11 cellular contexts compared by ENCODE assay signal in the genomic region with DNA sequence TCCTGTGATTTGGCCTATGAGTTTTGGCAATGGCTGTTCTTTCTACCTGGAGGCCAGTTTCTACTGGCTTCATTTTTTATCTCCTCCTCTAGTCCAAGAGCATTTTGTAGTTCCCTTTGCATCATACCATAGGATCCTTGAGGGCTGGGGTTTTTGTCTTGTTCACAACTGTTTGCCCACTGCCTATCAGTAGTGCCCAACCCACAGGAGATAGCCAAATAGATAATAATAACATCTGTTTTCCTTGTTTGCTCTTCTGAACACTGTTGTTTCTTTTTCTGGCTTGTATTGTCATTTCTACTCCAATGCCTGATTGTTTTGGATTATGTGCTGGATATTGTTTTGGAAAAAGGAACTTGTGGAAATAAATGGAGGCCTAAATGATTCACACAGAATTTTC. TPM values are rescaled to one million over a fixed set of nuclear protein-coding genes. Genes with fewer than 3 reads are reported as not detected.
DNase-seq lines count a peak whose midpoint lies in the region; ATAC-seq and TF ChIP-seq lines count a peak whose summit lies in the region.
"Had no signal": no experiment of that assay in that cellular context is flagged by ENCODE, and none has a peak within 500 bp of the region (broad histone marks: within the 10 kb centered on the region; RNA-seq: fewer than 3 reads in every experiment).

No MANE protein-coding gene starts in this region.

- H3K9me3 Mint-ChIP-seq in Calu3 (ENCODE audit: low read depth, unreplicated experiment) (no peaks in the 10 kb centered on the region), mesothelial cell of epicardium (no peaks in the 10 kb centered on the region)
- H3K9me3 Mint-ChIP-seq in activated naive CD8-positive, alpha-beta T cell treated with anti-CD3 and anti-CD28 coated beads, Interleukin-2, amount 50 U/mL, for 24 hours = no peaks in the 10 kb centered on the region
- H3K9me3 Mint-ChIP-seq: activated naive CD4-positive, alpha-beta T cell treated with anti-CD3 and anti-CD28 coated beads, Interleukin-2, amount 50 U/mL, for 72 hours had no signal

- no peaks in the 10 kb centered on the region for H3K9me3 ChIP-seq in HUES6 (ENCODE audit: control insufficient read depth, insufficient read depth, low read depth, low read length)
- H3K9me3 ChIP-seq: esophagus muscularis mucosa had no signal

- ATAC-seq in activated naive CD8-positive, alpha-beta T cell treated with anti-CD3 and anti-CD28 coated beads, Interleukin-2, amount 50 U/mL, for 24 hours = no peak
- no peak for ATAC-seq in HG03469 (IDR thresholded peaks at IDR 0.05; ENCODE audit: unreplicated experiment)
- ATAC-seq: activated naive CD4-positive, alpha-beta T cell treated with anti-CD3 and anti-CD28 coated beads, Interleukin-2, amount 50 U/mL, for 72 hours had no signal

- H3K27me3 Mint-ChIP-seq in Calu3 (ENCODE audit: unreplicated experiment) (no peaks in the 10 kb centered on the region), mesothelial cell of epicardium (ENCODE audit: low read depth) (no peaks in the 10 kb centered on the region)
- H3K27me3 Mint-ChIP-seq in activated naive CD8-positive, alpha-beta T cell treated with anti-CD3 and anti-CD28 coated beads, Interleukin-2, amount 50 U/mL, for 24 hours = peaks cover 3% of the 10 kb centered on the region

- H3K4me3 Mint-ChIP-seq in Calu3 (ENCODE audit: low read depth, unreplicated experiment) (peak overlapping the region; percentile 94), mesothelial cell of epicardium (peak overlapping the region; percentile 37)
- H3K4me3 Mint-ChIP-seq in activated naive CD8-positive, alpha-beta T cell treated with anti-CD3 and anti-CD28 coated beads, Interleukin-2, amount 50 U/mL, for 24 hours = peak overlapping the region; percentile 30

- no peaks in the 10 kb centered on the region for H3K27me3 ChIP-seq in HUES6 (ENCODE audit: control insufficient read depth, insufficient read depth, low read length)

- H3K36me3 ChIP-seq in HUES6 (ENCODE audit: control insufficient read depth, insufficient read depth, low read length) = peaks cover 62% of the 10 kb centered on the region
- H3K36me3 ChIP-seq: esophagus muscularis mucosa had no signal

- peak overlapping the region; percentile 81 for H3K27ac Mint-ChIP-seq in Calu3 (ENCODE audit: unreplicated experiment)
- no peak overlapping the region for H3K27ac Mint-ChIP-seq in activated naive CD8-positive, alpha-beta T cell treated with anti-CD3 and anti-CD28 coated beads, Interleukin-2, amount 50 U/mL, for 24 hours
- peak overlapping the region; percentile 69 for H3K27ac Mint-ChIP-seq in mesothelial cell of epicardium
- H3K27ac Mint-ChIP-seq: activated naive CD4-positive, alpha-beta T cell treated with anti-CD3 and anti-CD28 coated beads, Interleukin-2, amount 50 U/mL, for 72 hours had no signal

- no TSS peak for BruUV-seq in Calu3 (replicated peaks; lab: Mats Ljungman, UMichigan)

- H3K9ac ChIP-seq in HUES6 (ENCODE audit: low read length) = no peak overlapping the region

- TF ChIP-seq CTCF in Calu3 (IDR thresholded peaks at IDR 0.05; ENCODE audit: unreplicated experiment) = no peak
- TF ChIP-seq CTCF in mesothelial cell of epicardium (IDR thresholded peaks at IDR 0.05; ENCODE audit: unreplicated experiment) = no peak

- H3K4me1 Mint-ChIP-seq in Calu3 (ENCODE audit: low read depth, unreplicated experiment) (peaks cover 45% of the 10 kb centered on the region), mesothelial cell of epicardium (peaks cover 57% of the 10 kb centered on the region)
- peaks cover 35% of the 10 kb centered on the region for H3K4me1 Mint-ChIP-seq in activated naive CD8-positive, alpha-beta T cell treated with anti-CD3 and anti-CD28 coated beads, Interleukin-2, amount 50 U/mL, for 24 hours

- no peak overlapping the region for H3K27ac ChIP-seq in HUES6 (ENCODE audit: low read depth, low read length)
- H3K27ac ChIP-seq: esophagus muscularis mucosa had no signal

- DNase-seq in Calu3 = no peak
- DNase-seq in activated naive CD8-positive, alpha-beta T cell treated with anti-CD3 and anti-CD28 coated beads, Interleukin-2, amount 50 U/mL, for 24 hours = no peak
- DNase-seq in mesothelial cell of epicardium (ENCODE audit: low spot score in 2 of 2, unreplicated experiment in 2 of 2) = no peak
- DNase-seq in NCI-H2081 (lab: John Stamatoyannopoulos, UW) = no peak
- DNase-seq in stimulated activated CD4-positive, alpha-beta T cell treated with anti-CD3 and anti-CD28 coated beads, Interleukin-4, amount 100 ng/mL, for 1 hour = no peak
- DNase-seq: NCI-H510A treated with DMSO at 0.1 percent for 48 hours, T-helper 9 cell had no signal

- H3K4me3 ChIP-seq in HUES6 (ENCODE audit: low read depth, low read length) = peak overlapping the region; percentile 22; the same call in 1 of the 2 replicates
- H3K4me3 ChIP-seq: esophagus muscularis mucosa had no signal

- intact Hi-C loops in Calu3 (cut with micrococcal nuclease; ENCODE audit: unreplicated experiment) = no loop called here

- CTCF ChIA-PET in Calu3 (lab: Charles Lee) = no interaction called here

- H3K4me1 ChIP-seq in HUES6 (ENCODE audit: control insufficient read depth, insufficient read depth, low read length) = peaks cover 8% of the 10 kb centered on the region

- H3K36me3 Mint-ChIP-seq in Calu3 (ENCODE audit: insufficient read depth, unreplicated experiment) (peaks cover 68% of the 10 kb centered on the region), mesothelial cell of epicardium (no peaks in the 10 kb centered on the region)
- peaks cover 64% of the 10 kb centered on the region for H3K36me3 Mint-ChIP-seq in activated naive CD8-positive, alpha-beta T cell treated with anti-CD3 and anti-CD28 coated beads, Interleukin-2, amount 50 U/mL, for 24 hours (ENCODE audit: low read depth)

RNA-seq across cellular contexts. Expression of gene CDK1, which starts 3.4 kb away (rescaled TPM):
- total RNA-seq in Calu3 (2022) (125 and 140 TPM in 2 replicates), mesothelial cell of epicardium (41.9 to 42.4 TPM (median 42.3 TPM) in 3 replicates)

Comparison
In these comparisons a context has a peak if more than half of its experiments do, and no peak if none do; other contexts are left out.
1. H3K4me3 Mint-ChIP-seq: peak in every context shown above with its lines; median percentile 94 in Calu3; 37 in mesothelial cell of epicardium; 30 in activated naive CD8-positive, alpha-beta T cell treated with anti-CD3 and anti-CD28 coated beads, Interleukin-2, amount 50 U/mL, for 24 hours.